8 cellular contexts compared by ENCODE assay signal in genomic region chr4:38131371-38132139, GRCh38.
A peak's percentile ranks its signal among the peaks of the same experiment; 100 is the strongest.
DNase-seq lines count a peak whose midpoint lies in the region; FAIRE-seq and TF ChIP-seq lines count a peak whose summit lies in the region.

No MANE protein-coding gene starts in this region.

- H3K9me3 ChIP-seq in HUES64 (ENCODE audit: insufficient read depth, low read depth, low read length) = no peaks in the 10 kb centered on the region
- H3K9me3 ChIP-seq in smooth muscle cell (replicated peaks; ENCODE audit: low read depth) = no peaks in the 10 kb centered on the region
- no peaks in the 10 kb centered on the region for H3K9me3 ChIP-seq in A673 (ENCODE audit: low read depth, low read length, poor library complexity, severe bottlenecking)

- no peaks in the 10 kb centered on the region for H4K20me1 ChIP-seq in smooth muscle cell (ENCODE audit: low read depth)

- peak overlapping the region; percentile 37; the same call in 1 of the 2 replicates for H3K27ac ChIP-seq in HUES64 (ENCODE audit: low read depth, low read length)
- peak overlapping the region; percentile 91 for H3K27ac ChIP-seq in smooth muscle cell (ENCODE audit: low read depth)
- H3K27ac ChIP-seq in A673 (ENCODE audit: low read depth, low read length, poor library complexity, severe bottlenecking) = no peak overlapping the region

- 23% methylated on average over 11 of the region's 12 CpGs for WGBS in HUES64
- WGBS in smooth muscle cell (ENCODE audit: low lambda C conversion rate) = 30% methylated on average over 12 of the region's 12 CpGs

- H3K4me2 ChIP-seq in smooth muscle cell = peak overlapping the region; percentile 45

- no peak overlapping the region for H3K9ac ChIP-seq in HUES64 (ENCODE audit: low read depth, low read length)
- peak overlapping the region; percentile 69 for H3K9ac ChIP-seq in smooth muscle cell (ENCODE audit: low read depth)

- H3K79me2 ChIP-seq in smooth muscle cell (ENCODE audit: low read depth) = no peaks in the 10 kb centered on the region

- H3K36me3 ChIP-seq in HUES64 (ENCODE audit: insufficient read depth, low read length) (peaks cover 27% of the 10 kb centered on the region), smooth muscle cell (ENCODE audit: low read depth) (no peaks in the 10 kb centered on the region), A673 (ENCODE audit: insufficient read depth, low read length, poor library complexity, severe bottlenecking) (no peaks in the 10 kb centered on the region)

- no peak overlapping the region for H2AFZ ChIP-seq in smooth muscle cell (ENCODE audit: low read depth)

- peaks cover 12% of the 10 kb centered on the region for H3F3A ChIP-seq in smooth muscle cell (ENCODE audit: low read depth)

- CTCF ChIA-PET in A673 (lab: Charles Lee) = no interaction called here

- TF ChIP-seq CTCF in fibroblast of pulmonary artery (IDR thresholded peaks at IDR 0.05; ENCODE audit: low read length, missing control alignments) (no peak), smooth muscle cell (IDR thresholded peaks at IDR 0.05; ENCODE audit: borderline replicate concordance, insufficient read depth, poor library complexity, severe bottlenecking) (no peak), A673 (conservative IDR thresholded peaks at IDR 0.05; ENCODE audit: low read depth, low read length) (no peak)

- peak; percentile 88 for FAIRE-seq in GM18507 (lab: Jason Lieb, UNC)

- H3K4me1 ChIP-seq in HUES64 (ENCODE audit: insufficient read depth, low read length) (peaks cover 41% of the 10 kb centered on the region), smooth muscle cell (ENCODE audit: low read depth) (peaks cover 45% of the 10 kb centered on the region), A673 (ENCODE audit: insufficient read depth, low read length, poor library complexity, severe bottlenecking) (no peaks in the 10 kb centered on the region)

- H3K4me3 ChIP-seq in HUES64 (ENCODE audit: low read length) (no peak overlapping the region), fibroblast of pulmonary artery (replicated peaks; ENCODE audit: low read depth, low read length) (no peak overlapping the region), smooth muscle cell (no peak overlapping the region), A673 (ENCODE audit: low read depth, low read length, poor library complexity, severe bottlenecking) (no peak overlapping the region)

- DNase-seq in GM18507 (ENCODE audit: extremely low spot score, insufficient read length, low read depth) (no peak), fibroblast of pulmonary artery (ENCODE audit: low read depth) (peak; percentile 52), smooth muscle cell (lab: John Stamatoyannopoulos, UW; ENCODE audit: unreplicated experiment) (no peak), NCI-H2171 (lab: John Stamatoyannopoulos, UW) (no peak), A673 (ENCODE audit: low spot score) (no peak), GDM1 (lab: John Stamatoyannopoulos, UW) (no peak)
- DNase-seq in activated T-cell treated with anti-CD3 and anti-CD28 coated beads, Interleukin-2, amount 50 U/mL, for 1 hour = peak; percentile 65

- intact Hi-C loops in A673 (cut with micrococcal nuclease; ENCODE audit: unreplicated experiment) = no loop called here

- H3K27me3 ChIP-seq in HUES64 (ENCODE audit: insufficient read depth, low read length) (peaks cover 39% of the 10 kb centered on the region), smooth muscle cell (ENCODE audit: low read depth) (no peaks in the 10 kb centered on the region), A673 (replicated peaks; ENCODE audit: insufficient read depth, low read depth, low read length, poor library complexity) (no peaks in the 10 kb centered on the region)

- POLR2A ChIA-PET in A673 (lab: Charles Lee; ENCODE audit: low non-redundant PET) = no interaction called here

- no TSS peak for BruUV-seq in A673 (replicated peaks; lab: Mats Ljungman, UMichigan)

Comparison
In these comparisons a context has a peak if more than half of its experiments do, and no peak if none do; other contexts are left out.
1. DNase-seq: peak in activated T-cell treated with anti-CD3 and anti-CD28 coated beads, Interleukin-2, amount 50 U/mL, for 1 hour (single experiment) and fibroblast of pulmonary artery (single experiment); none in GM18507 (single experiment), smooth muscle cell (single experiment), NCI-H2171 (single experiment), A673 (single experiment) and GDM1 (single experiment).